24 cellular contexts compared by ENCODE assay signal in genomic region chr9:13901176-13901575, GRCh38.
"Had no signal": no experiment of that assay in that cellular context is flagged by ENCODE, and none has a peak within 500 bp of the region (broad histone marks: within the 10 kb centered on the region; RNA-seq: fewer than 3 reads in every experiment).

No MANE protein-coding gene starts in this region.

- H3K4me1 Mint-ChIP-seq: activated B cell treated with CpG ODN at 0.5 μM for 24 hours; activated CD8-positive, alpha-beta memory T cell treated with anti-CD3 and anti-CD28 coated beads, Interleukin-2, amount 10 ng/mL, durations not matched to agents 7 days and 5 days; activated naive CD4-positive, alpha-beta T cell treated with anti-CD3 and anti-CD28 coated beads, Interleukin-2, amount 50 U/mL, for 24 hours; activated naive CD8-positive, alpha-beta T cell treated with anti-CD3 and anti-CD28 coated beads, Interleukin-2, amount 50 U/mL, for 24 hours; central memory CD8-positive, alpha-beta T cell had no signal

- H3K27ac ChIP-seq: pancreas, thoracic aorta had no signal

- H3K27me3 Mint-ChIP-seq: activated B cell treated with CpG ODN at 0.5 μM for 24 hours; activated CD8-positive, alpha-beta memory T cell treated with anti-CD3 and anti-CD28 coated beads, Interleukin-2, amount 10 ng/mL, durations not matched to agents 7 days and 5 days; activated naive CD4-positive, alpha-beta T cell treated with anti-CD3 and anti-CD28 coated beads, Interleukin-2, amount 50 U/mL, for 24 hours; activated naive CD8-positive, alpha-beta T cell treated with anti-CD3 and anti-CD28 coated beads, Interleukin-2, amount 50 U/mL, for 24 hours; central memory CD8-positive, alpha-beta T cell; dendritic cell treated with granulocyte-macrophage colony-stimulating factor and Interleukin-4, amounts not matched to agents 40 ng/mL and 50 ng/mL, for 4 days; type B pancreatic cell had no signal

- H3K9me3 Mint-ChIP-seq: activated B cell treated with CpG ODN at 0.5 μM for 24 hours, type B pancreatic cell had no signal

- H3K4me3 ChIP-seq: lung, pancreas, spleen, thoracic aorta, uterus had no signal

- H3K36me3 Mint-ChIP-seq: activated CD8-positive, alpha-beta memory T cell treated with anti-CD3 and anti-CD28 coated beads, Interleukin-2, amount 10 ng/mL, durations not matched to agents 7 days and 5 days; activated naive CD4-positive, alpha-beta T cell treated with anti-CD3 and anti-CD28 coated beads, Interleukin-2, amount 50 U/mL, for 24 hours had no signal

- H3K27me3 ChIP-seq: pancreas, spleen, uterus had no signal

- H3K27ac Mint-ChIP-seq: activated B cell treated with CpG ODN at 0.5 μM for 24 hours; activated CD8-positive, alpha-beta memory T cell treated with anti-CD3 and anti-CD28 coated beads, Interleukin-2, amount 10 ng/mL, durations not matched to agents 7 days and 5 days; activated CD8-positive, alpha-beta T cell treated with anti-CD3 and anti-CD28 coated beads, Interleukin-2, amount 10 ng/mL, durations not matched to agents 7 days and 5 days; activated naive CD4-positive, alpha-beta T cell treated with anti-CD3 and anti-CD28 coated beads, Interleukin-2, amount 50 U/mL, for 24 hours; activated naive CD8-positive, alpha-beta T cell treated with anti-CD3 and anti-CD28 coated beads, Interleukin-2, amount 50 U/mL, for 24 hours; activated T-helper 2 cell treated with anti-CD3 and anti-CD28 coated beads, Interferon-gamma antibody, Interleukin-2, Interleukin-4, amounts not matched to agents 10 μg/mL and 5 μg/mL and 100 μg/mL, durations not matched to agents 14 hours and 24 hours and 36 hours; dendritic cell treated with granulocyte-macrophage colony-stimulating factor and Interleukin-4, amounts not matched to agents 40 ng/mL and 50 ng/mL, for 4 days; endodermal cell; nephron progenitor cell had no signal

- H3K9me3 ChIP-seq: pancreas, thoracic aorta, uterus had no signal

- ATAC-seq: activated CD8-positive, alpha-beta memory T cell treated with anti-CD3 and anti-CD28 coated beads, Interleukin-2, amount 10 ng/mL, durations not matched to agents 7 days and 5 days; activated CD8-positive, alpha-beta T cell treated with anti-CD3 and anti-CD28 coated beads, Interleukin-2, amount 10 ng/mL, durations not matched to agents 7 days and 5 days; activated naive CD8-positive, alpha-beta T cell treated with anti-CD3 and anti-CD28 coated beads, Interleukin-2, amount 50 U/mL, for 24 hours; left lobe of liver; pancreas; right cardiac atrium had no signal

- H3K4me3 Mint-ChIP-seq: activated B cell treated with CpG ODN at 0.5 μM for 24 hours; activated CD8-positive, alpha-beta memory T cell treated with anti-CD3 and anti-CD28 coated beads, Interleukin-2, amount 10 ng/mL, durations not matched to agents 7 days and 5 days; activated CD8-positive, alpha-beta T cell treated with anti-CD3 and anti-CD28 coated beads, Interleukin-2, amount 10 ng/mL, durations not matched to agents 7 days and 5 days; activated naive CD4-positive, alpha-beta T cell treated with anti-CD3 and anti-CD28 coated beads, Interleukin-2, amount 50 U/mL, for 24 hours; activated naive CD8-positive, alpha-beta T cell treated with anti-CD3 and anti-CD28 coated beads, Interleukin-2, amount 50 U/mL, for 24 hours; central memory CD8-positive, alpha-beta T cell; dendritic cell treated with granulocyte-macrophage colony-stimulating factor and Interleukin-4, amounts not matched to agents 40 ng/mL and 50 ng/mL, for 4 days; endodermal cell; nephron progenitor cell; type B pancreatic cell had no signal

- H3K4me1 ChIP-seq: pancreas, uterus had no signal

- DNase-seq: activated B cell treated with CpG ODN at 0.5 μM for 24 hours; activated CD8-positive, alpha-beta memory T cell treated with anti-CD3 and anti-CD28 coated beads, Interleukin-2, amount 10 ng/mL, durations not matched to agents 7 days and 5 days; activated CD8-positive, alpha-beta T cell treated with anti-CD3 and anti-CD28 coated beads, Interleukin-2, amount 10 ng/mL, durations not matched to agents 7 days and 5 days; activated naive CD8-positive, alpha-beta T cell treated with anti-CD3 and anti-CD28 coated beads, Interleukin-2, amount 50 U/mL, for 24 hours; activated T-cell treated with anti-CD3 and anti-CD28 coated beads, Interleukin-2, amount 50 U/mL, for 48 hours; endodermal cell; head of caudate nucleus; kidney glomerular epithelial cell; nephron progenitor cell; nucleus accumbens; pancreas; right cardiac atrium; spleen; stimulated activated naive CD4-positive, alpha-beta T cell treated with Interleukin-2 at 50 U/mL for 16 hours; T-helper 2 cell; uterus had no signal

- H3K36me3 ChIP-seq: pancreas, spleen, thoracic aorta, uterus had no signal
